Comparison of ENCODE assay signal across 16 cellular contexts in the genomic region with DNA sequence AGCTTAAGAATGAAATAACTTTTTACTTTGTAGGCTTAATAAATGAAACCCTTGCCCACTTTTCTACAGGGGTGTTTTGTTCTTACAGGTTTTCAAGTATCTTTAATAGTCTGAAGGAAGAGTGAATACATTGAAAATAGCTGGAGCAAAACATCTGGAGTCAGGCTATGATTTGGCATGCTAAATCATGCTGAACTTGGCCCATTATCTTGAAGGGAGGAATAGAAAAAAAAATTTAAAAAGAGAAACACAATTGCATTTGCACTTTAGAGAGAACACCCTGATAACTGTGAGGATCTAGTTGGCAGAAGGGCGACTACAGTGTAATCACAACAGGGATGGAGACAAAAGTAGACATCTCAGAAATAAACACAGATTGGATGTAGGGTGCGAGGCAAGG. TPM values are rescaled to one million over a fixed set of nuclear protein-coding genes. Genes with fewer than 3 reads are reported as not detected.
A peak's percentile ranks its signal among the peaks of the same experiment; 100 is the strongest.
DNase-seq lines count a peak whose midpoint lies in the region; ATAC-seq and TF ChIP-seq lines count a peak whose summit lies in the region.
"Had no signal": no experiment of that assay in that cellular context is flagged by ENCODE, and none has a peak within 500 bp of the region (broad histone marks: within the 10 kb centered on the region; RNA-seq: fewer than 3 reads in every experiment).

No MANE protein-coding gene starts in this region.

- WGBS in sigmoid colon, 2 donors = 87 to 88% methylated on average over 2 of the region's 2 CpGs

- TF ChIP-seq CTCF in RWPE1 (conservative IDR thresholded peaks at IDR 0.05; ENCODE audit: low read depth) = no peak
- TF ChIP-seq CTCF in endothelial cell (IDR thresholded peaks at IDR 0.05; ENCODE audit: unreplicated experiment) = no peak
- TF ChIP-seq CTCF in sigmoid colon (IDR thresholded peaks at IDR 0.05) = no peak

- peaks cover 18% of the 10 kb centered on the region for H3K36me3 Mint-ChIP-seq in activated CD4-positive, alpha-beta T cell treated with anti-CD3 and anti-CD28 coated beads, Interleukin-2, amount 10 ng/mL, durations not matched to agents 7 days and 5 days (ENCODE audit: low read depth)
- H3K36me3 Mint-ChIP-seq in endothelial cell (ENCODE audit: low read depth, unreplicated experiment) = peaks cover 14% of the 10 kb centered on the region

- peaks cover 0 to 28% (median 22%) of the 10 kb centered on the region in 4 donors for H3K4me1 ChIP-seq in sigmoid colon
- H3K4me1 ChIP-seq: prostate gland had no signal

- H3K4me1 Mint-ChIP-seq in activated CD4-positive, alpha-beta T cell treated with anti-CD3 and anti-CD28 coated beads, Interleukin-2, amount 10 ng/mL, durations not matched to agents 7 days and 5 days = peaks cover 39% of the 10 kb centered on the region
- H3K4me1 Mint-ChIP-seq in endothelial cell (ENCODE audit: unreplicated experiment) = peaks cover 22% of the 10 kb centered on the region

- no peaks in the 10 kb centered on the region for H3K9me3 ChIP-seq in sigmoid colon
- H3K9me3 ChIP-seq: A549, prostate gland had no signal

- CTCF ChIA-PET in activated CD4-positive, alpha-beta T cell treated with anti-CD3 and anti-CD28 coated beads, Interleukin-2, amount 10 ng/mL, durations not matched to agents 7 days and 5 days (lab: Charles Lee) = interaction anchor here (1.5 kb wide), 1 partner anchor 9 kb away, joined by 5 read pairs; no protein-coding TSS in a partner anchor
- CTCF ChIA-PET in RWPE1 (lab: Yijun Ruan, JAX) = no interaction called here

- H3K27ac Mint-ChIP-seq in activated CD4-positive, alpha-beta T cell treated with anti-CD3 and anti-CD28 coated beads, Interleukin-2, amount 10 ng/mL, durations not matched to agents 7 days and 5 days = peak overlapping the region; percentile 44
- H3K27ac Mint-ChIP-seq in endothelial cell (ENCODE audit: unreplicated experiment) = peak overlapping the region; percentile 62

- H3K9me3 Mint-ChIP-seq in activated CD4-positive, alpha-beta T cell treated with anti-CD3 and anti-CD28 coated beads, Interleukin-2, amount 10 ng/mL, durations not matched to agents 7 days and 5 days = no peaks in the 10 kb centered on the region
- H3K9me3 Mint-ChIP-seq in endothelial cell (ENCODE audit: unreplicated experiment) = no peaks in the 10 kb centered on the region

- H3K27ac ChIP-seq in RWPE1 = peak overlapping the region; percentile 56
- peak overlapping the region in 3 of 4 donors; percentile 12 to 46 (median 28) for H3K27ac ChIP-seq in sigmoid colon
- H3K27ac ChIP-seq: A549, HL-60, KMS-11, prostate gland had no signal

- no peaks in the 10 kb centered on the region for H3K27me3 ChIP-seq in sigmoid colon

- intact Hi-C loops in sigmoid colon (cut with DNase I) = no loop called here

- no peaks in the 10 kb centered on the region for H3K27me3 Mint-ChIP-seq in activated CD4-positive, alpha-beta T cell treated with anti-CD3 and anti-CD28 coated beads, Interleukin-2, amount 10 ng/mL, durations not matched to agents 7 days and 5 days
- H3K27me3 Mint-ChIP-seq in endothelial cell (ENCODE audit: unreplicated experiment) = peaks cover 3% of the 10 kb centered on the region

- ATAC-seq in HG02840 (IDR thresholded peaks at IDR 0.05; ENCODE audit: low FRiP score, unreplicated experiment) = no peak
- ATAC-seq: A549 had no signal

- peak overlapping the region; percentile 38 for H3K4me3 Mint-ChIP-seq in activated CD4-positive, alpha-beta T cell treated with anti-CD3 and anti-CD28 coated beads, Interleukin-2, amount 10 ng/mL, durations not matched to agents 7 days and 5 days
- H3K4me3 Mint-ChIP-seq in endothelial cell (ENCODE audit: unreplicated experiment) = peak overlapping the region; percentile 31

- DNase-seq in activated CD4-positive, alpha-beta T cell treated with anti-CD3 and anti-CD28 coated beads, Interleukin-2, amount 10 ng/mL, durations not matched to agents 7 days and 5 days = no peak
- no peak for DNase-seq in activated CD4-positive, alpha-beta T cell treated with anti-CD3 and anti-CD28 coated beads for 48 hours
- no peak for DNase-seq in RWPE1 (ENCODE audit: low spot score)
- DNase-seq in endothelial cell (ENCODE audit: low spot score) = no peak
- DNase-seq in sigmoid colon = no peak
- DNase-seq in cortex of kidney (lab: John Stamatoyannopoulos, UW) = no peak
- DNase-seq in retina = no peak
- DNase-seq: GDM1, NCI-H1436, NCI-H226, SHP77 treated with DMSO at 0.1 percent for 48 hours had no signal

- POLR2A ChIA-PET in activated CD4-positive, alpha-beta T cell treated with anti-CD3 and anti-CD28 coated beads, Interleukin-2, amount 10 ng/mL, durations not matched to agents 7 days and 5 days (lab: Charles Lee) = interaction anchor here (0.7 kb wide), 1 partner anchor 9 kb away, joined by 3 read pairs; no protein-coding TSS in a partner anchor
- POLR2A ChIA-PET in RWPE1 (lab: Yijun Ruan, JAX; ENCODE audit: low non-redundant PET) = no interaction called here

- peaks cover 0 to 7% (median 0%) of the 10 kb centered on the region in 4 donors for H3K36me3 ChIP-seq in sigmoid colon
- H3K36me3 ChIP-seq: prostate gland had no signal

- no peak for TF ChIP-seq EP300 in sigmoid colon (IDR thresholded peaks at IDR 0.05)

- H3K4me3 ChIP-seq in sigmoid colon = no peak overlapping the region
- H3K4me3 ChIP-seq: A549, prostate gland had no signal

- no peak for TF ChIP-seq POLR2A in sigmoid colon (IDR thresholded peaks at IDR 0.05)

RNA-seq across cellular contexts. Expression of a gene that starts 1.8 kb away (rescaled TPM):
- total RNA-seq in activated CD4-positive, alpha-beta T cell treated with anti-CD3 and anti-CD28 coated beads, Interleukin-2, amount 10 ng/mL, durations not matched to agents 7 days and 5 days = 100 to 1,000 TPM; 222 to 296 TPM
- total RNA-seq in endothelial cell (ENCODE audit: unreplicated experiment) (86.4 TPM), sigmoid colon (100 to 1,000 TPM; 135 to 283 (median 183) TPM)
- 100 to 1,000 TPM in 1 of 3 donors, 10 to 100 TPM in 2; 96.7 to 120 (median 97.6) TPM for polyA plus RNA-seq in sigmoid colon

RNA-seq across cellular contexts. Expression of a gene that starts 34.1 kb away (rescaled TPM):
- total RNA-seq in activated CD4-positive, alpha-beta T cell treated with anti-CD3 and anti-CD28 coated beads, Interleukin-2, amount 10 ng/mL, durations not matched to agents 7 days and 5 days = 1 to 10 TPM; 1.1 to 2.1 TPM
- 4.1 TPM for total RNA-seq in endothelial cell (ENCODE audit: unreplicated experiment)
- 1 to 10 TPM; 1.5 to 4.3 (median 2.5) TPM for total RNA-seq in sigmoid colon
- polyA plus RNA-seq in sigmoid colon = 1 to 10 TPM; 1.4 to 4.0 (median 1.8) TPM
